Comparison of ENCODE assay signal across 8 cellular contexts in genomic region chr11:47552581-47553416, GRCh38. TPM values are rescaled to one million over a fixed set of nuclear protein-coding genes. Genes with fewer than 3 reads are reported as not detected.
DNase-seq lines count a peak whose midpoint lies in the region; ATAC-seq, FAIRE-seq and TF ChIP-seq lines count a peak whose summit lies in the region.

Gene CELF1 (minus strand): TSS chr11:47553132. CDS start chr11:47499523, 53,609 bp downstream.

- DNase-seq in AG08395 (ENCODE audit: low spot score): peak; percentile 93
- DNase-seq in NCI-H2196 (lab: John Stamatoyannopoulos, UW; ENCODE audit: unreplicated experiment): peak; percentile 95
- peak; percentile 75 to 96 for DNase-seq in T47D (ENCODE audit: low read depth in 1 of 2, low spot score in 1 of 2)
- DNase-seq in small intestine: peak; percentile 92

- H3K4me3 ChIP-seq in iPS-20b (ENCODE audit: low read length): peak within 1 kb of the TSS; percentile 84
- H3K4me3 ChIP-seq in small intestine (ENCODE audit: low read depth in 1 of 2, low read length in 2 of 2): peak within 1 kb of the TSS; percentile 89 to 99

- in situ Hi-C loops in T47D (cut with HindIII; ENCODE audit: low pct_unique_long_range_greater_than_20kb, low sequenced_read_pairs): no loop called here

- peak; percentile 82 for ATAC-seq in GM18873 (IDR thresholded peaks at IDR 0.05; ENCODE audit: low FRiP score, unreplicated experiment)
- ATAC-seq in HG03135 (IDR thresholded peaks at IDR 0.05; ENCODE audit: unreplicated experiment): peak; percentile 90

- WGBS in small intestine, 3 donors: 0 to 2% (median 1%) methylated on average over 52 to 88 of the region's 88 CpGs

- TF ChIP-seq CTCF in VCaP (conservative IDR thresholded peaks at IDR 0.05): peak; percentile 92

- H3K9ac ChIP-seq in iPS-20b (ENCODE audit: low read depth, low read length): peak within 1 kb of the TSS; percentile 92

- H3K4me1 ChIP-seq in iPS-20b (ENCODE audit: insufficient read depth, low read length) (peaks cover 13% of the 10 kb centered on the region), small intestine (ENCODE audit: control insufficient read depth in 2 of 2, insufficient read depth in 1 of 2, low read depth in 1 of 2, low read length in 1 of 2) (peaks cover 0 to 10% of the 10 kb centered on the region in 2 donors)

- H3K9me3 ChIP-seq in iPS-20b (ENCODE audit: insufficient read depth, low read depth, low read length) (no peaks in the 10 kb centered on the region), small intestine (ENCODE audit: control insufficient read depth, low read depth) (no peaks in the 10 kb centered on the region)

- peaks cover 20% of the 10 kb centered on the region; the same call in 1 of the 2 replicates for H3K36me3 ChIP-seq in iPS-20b (ENCODE audit: insufficient read depth, low read depth, low read length)
- H3K36me3 ChIP-seq in small intestine (ENCODE audit: control insufficient read depth in 2 of 2, insufficient read depth in 2 of 2, low read length in 2 of 2): no peaks in the 10 kb centered on the region

- peak within 1 kb of the TSS; percentile 87 for H3K27ac ChIP-seq in VCaP
- H3K27ac ChIP-seq in iPS-20b (ENCODE audit: low read length): peak within 1 kb of the TSS; percentile 73
- peak within 1 kb of the TSS; percentile 89 to 97 for H3K27ac ChIP-seq in small intestine (ENCODE audit: low read depth in 1 of 2, low read length in 1 of 2)

- no peaks in the 10 kb centered on the region for H3K27me3 ChIP-seq in iPS-20b (ENCODE audit: insufficient read depth, low read length)
- no peaks in the 10 kb centered on the region for H3K27me3 ChIP-seq in small intestine (ENCODE audit: control insufficient read depth in 2 of 2, insufficient read depth in 2 of 2, low read length in 2 of 2)

- FAIRE-seq in small intestine (lab: Jason Lieb, UNC): no peak

RNA-seq across cellular contexts. Expression of gene CELF1, which starts in this region (rescaled TPM):
- polyA plus RNA-seq in small intestine: 10 to 100 TPM; 16.5 to 32.1 (median 21.9) TPM

Comparison
In these comparisons a context has a peak if more than half of its experiments do, and no peak if none do; other contexts are left out.
1. Peak in every context shown above with its lines: DNase-seq, ATAC-seq, H3K4me3 ChIP-seq and H3K27ac ChIP-seq.